1 cellular context compared by ENCODE assay signal in the genomic region with DNA sequence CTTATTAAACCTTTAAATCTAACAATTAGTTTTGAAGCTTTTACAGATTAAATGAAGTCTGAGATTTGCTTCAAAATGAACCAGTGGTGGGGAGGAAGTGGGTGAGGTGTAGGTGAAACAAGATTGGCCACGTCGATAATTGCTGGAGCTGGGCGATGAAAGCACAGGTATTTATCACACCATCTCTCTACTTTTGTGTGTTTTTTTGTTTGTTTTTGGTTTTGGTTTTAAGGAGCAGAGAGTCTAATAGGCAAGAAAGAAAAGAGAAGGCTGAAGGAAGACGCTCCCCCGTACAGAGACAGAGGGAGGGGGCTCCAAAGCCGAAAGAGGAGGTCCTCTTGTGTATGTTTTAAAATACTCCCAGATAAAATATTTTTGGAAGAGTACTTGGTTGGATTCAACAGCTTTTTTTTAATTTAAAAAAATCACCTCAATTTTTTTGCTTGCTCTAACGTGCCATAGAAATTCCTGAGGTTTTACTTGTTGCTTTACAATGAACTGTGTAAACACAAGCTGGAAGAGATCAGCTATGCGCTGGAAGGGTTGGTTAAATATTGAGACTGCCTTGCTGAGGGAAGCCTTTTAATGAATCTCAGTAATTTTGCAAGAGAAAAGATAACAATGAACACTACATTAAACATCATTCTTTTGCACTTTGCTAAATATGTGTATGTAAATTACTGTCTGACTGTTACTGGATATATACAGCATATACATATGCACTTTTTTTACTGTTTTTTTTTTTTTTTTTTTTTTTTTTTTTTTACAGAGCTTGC.
TF ChIP-seq lines count a peak whose summit lies in the region.

No MANE protein-coding gene starts in this region.

TF ChIP-seq in HepG2, 621 proteins besides CTCF, POLR2A, EP300 and RAD21 (continued from another document and continues in another):
- TF ChIP-seq, protein P1, sequence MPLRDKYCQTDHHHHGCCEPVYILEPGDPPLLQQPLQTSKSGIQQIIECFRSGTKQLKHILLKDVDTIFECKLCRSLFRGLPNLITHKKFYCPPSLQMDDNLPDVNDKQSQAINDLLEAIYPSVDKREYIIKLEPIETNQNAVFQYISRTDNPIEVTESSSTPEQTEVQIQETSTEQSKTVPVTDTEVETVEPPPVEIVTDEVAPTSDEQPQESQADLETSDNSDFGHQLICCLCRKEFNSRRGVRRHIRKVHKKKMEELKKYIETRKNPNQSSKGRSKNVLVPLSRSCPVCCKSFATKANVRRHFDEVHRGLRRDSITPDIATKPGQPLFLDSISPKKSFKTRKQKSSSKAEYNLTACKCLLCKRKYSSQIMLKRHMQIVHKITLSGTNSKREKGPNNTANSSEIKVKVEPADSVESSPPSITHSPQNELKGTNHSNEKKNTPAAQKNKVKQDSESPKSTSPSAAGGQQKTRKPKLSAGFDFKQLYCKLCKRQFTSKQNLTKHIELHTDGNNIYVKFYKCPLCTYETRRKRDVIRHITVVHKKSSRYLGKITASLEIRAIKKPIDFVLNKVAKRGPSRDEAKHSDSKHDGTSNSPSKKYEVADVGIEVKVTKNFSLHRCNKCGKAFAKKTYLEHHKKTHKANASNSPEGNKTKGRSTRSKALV (CRISPR knock-in tag; IDR thresholded peaks at IDR 0.05): no peak
- TF ChIP-seq YY1 (IDR thresholded peaks at IDR 0.05; ENCODE audit: insufficient read depth, insufficient replicate concordance, low read depth, low read length) (no peak), TEAD2 (CRISPR knock-in tag; IDR thresholded peaks at IDR 0.05) (no peak), ZNF605 (CRISPR knock-in tag; IDR thresholded peaks at IDR 0.05) (no peak), MAFK (conservative IDR thresholded peaks at IDR 0.05 in 1 of 2, IDR thresholded peaks at IDR 0.05 in 1 of 2; ENCODE audit: low read length in 2 of 2) (no peak), DNMT1 (CRISPR knock-in tag; IDR thresholded peaks at IDR 0.05) (no peak), REXO4 (CRISPR knock-in tag; IDR thresholded peaks at IDR 0.05; ENCODE audit: borderline replicate concordance) (no peak), EHMT2 (IDR thresholded peaks at IDR 0.05; ENCODE audit: borderline replicate concordance, low read depth, low read length) (no peak), ZNF264 (CRISPR knock-in tag; IDR thresholded peaks at IDR 0.05) (no peak), HDAC6 (IDR thresholded peaks at IDR 0.05; ENCODE audit: low read depth, low read length) (no peak), ZFP62 (CRISPR knock-in tag; IDR thresholded peaks at IDR 0.05) (no peak), HNRNPH1 (optimal IDR thresholded peaks at IDR 0.05; ENCODE audit: low read depth, low read length) (no peak), ARNT2 (CRISPR knock-in tag; IDR thresholded peaks at IDR 0.05; ENCODE audit: low read depth) (no peak), ELF1 (CRISPR knock-in tag; IDR thresholded peaks at IDR 0.05) (no peak), ZBTB3 (CRISPR knock-in tag; IDR thresholded peaks at IDR 0.05; ENCODE audit: borderline replicate concordance, low read depth) (no peak), SAP130 (CRISPR knock-in tag; IDR thresholded peaks at IDR 0.05; ENCODE audit: low read depth) (peak; percentile 56), CHD2 (IDR thresholded peaks at IDR 0.05; ENCODE audit: low read depth, low read length) (no peak), CEBPB (IDR thresholded peaks at IDR 0.05; ENCODE audit: borderline replicate concordance, low read depth, low read length) (0 out of 2 replicates have a peak, but pooled peaks have one; percentile 0), ZNF674 (CRISPR knock-in tag; IDR thresholded peaks at IDR 0.05; ENCODE audit: low read depth) (no peak), ZNF850 (CRISPR knock-in tag; conservative IDR thresholded peaks at IDR 0.05) (no peak), ZNF720 (CRISPR knock-in tag; IDR thresholded peaks at IDR 0.05) (no peak), ZNF282 (IDR thresholded peaks at IDR 0.05; ENCODE audit: partially characterized antibody) (no peak), ZKSCAN5 (CRISPR knock-in tag; IDR thresholded peaks at IDR 0.05) (no peak), NFKBIZ (CRISPR knock-in tag; IDR thresholded peaks at IDR 0.05) (no peak), TBX3 (IDR thresholded peaks at IDR 0.05; ENCODE audit: borderline replicate concordance) (peak; percentile 40; the same call in 1 of the 2 replicates), HNF4G (IDR thresholded peaks at IDR 0.05; ENCODE audit: borderline replicate concordance, low read depth, low read length) (no peak), HNF4G (CRISPR knock-in tag; IDR thresholded peaks at IDR 0.05; ENCODE audit: borderline replicate concordance, low read depth) (no peak), MTA1 (CRISPR knock-in tag; IDR thresholded peaks at IDR 0.05; ENCODE audit: borderline replicate concordance) (no peak), CENPX (CRISPR knock-in tag; IDR thresholded peaks at IDR 0.05) (no peak), KLF12 (CRISPR knock-in tag; IDR thresholded peaks at IDR 0.05; ENCODE audit: borderline replicate concordance) (no peak), PAF1 (CRISPR knock-in tag; IDR thresholded peaks at IDR 0.05) (no peak), ZFP1 (CRISPR knock-in tag; IDR thresholded peaks at IDR 0.05) (no peak), ZSCAN9 (CRISPR knock-in tag; IDR thresholded peaks at IDR 0.05; ENCODE audit: borderline replicate concordance) (no peak), ZMYM4 (CRISPR knock-in tag; IDR thresholded peaks at IDR 0.05) (no peak), PHF20 (CRISPR knock-in tag; IDR thresholded peaks at IDR 0.05) (no peak), CCAR2 (optimal IDR thresholded peaks at IDR 0.05; ENCODE audit: low read depth, low read length) (no peak), CBX5 (CRISPR knock-in tag; IDR thresholded peaks at IDR 0.05; ENCODE audit: borderline replicate concordance) (no peak), THYN1 (CRISPR knock-in tag; IDR thresholded peaks at IDR 0.05; ENCODE audit: borderline replicate concordance, low read depth) (no peak), ZNF180 (CRISPR knock-in tag; IDR thresholded peaks at IDR 0.05; ENCODE audit: borderline replicate concordance, low read depth) (no peak), PCBP2 (optimal IDR thresholded peaks at IDR 0.05; ENCODE audit: low read depth, low read length, poor library complexity, severe bottlenecking) (no peak), POLR2G (IDR thresholded peaks at IDR 0.05; ENCODE audit: low read depth, low read length) (no peak), RARG (CRISPR knock-in tag; IDR thresholded peaks at IDR 0.05; ENCODE audit: low read depth) (no peak)
- TF ChIP-seq, protein P2, sequence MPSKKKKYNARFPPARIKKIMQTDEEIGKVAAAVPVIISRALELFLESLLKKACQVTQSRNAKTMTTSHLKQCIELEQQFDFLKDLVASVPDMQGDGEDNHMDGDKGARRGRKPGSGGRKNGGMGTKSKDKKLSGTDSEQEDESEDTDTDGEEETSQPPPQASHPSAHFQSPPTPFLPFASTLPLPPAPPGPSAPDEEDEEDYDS (CRISPR knock-in tag; IDR thresholded peaks at IDR 0.05): peak; percentile 47; the same call in 1 of the 2 replicates
- TF ChIP-seq, protein P3, sequence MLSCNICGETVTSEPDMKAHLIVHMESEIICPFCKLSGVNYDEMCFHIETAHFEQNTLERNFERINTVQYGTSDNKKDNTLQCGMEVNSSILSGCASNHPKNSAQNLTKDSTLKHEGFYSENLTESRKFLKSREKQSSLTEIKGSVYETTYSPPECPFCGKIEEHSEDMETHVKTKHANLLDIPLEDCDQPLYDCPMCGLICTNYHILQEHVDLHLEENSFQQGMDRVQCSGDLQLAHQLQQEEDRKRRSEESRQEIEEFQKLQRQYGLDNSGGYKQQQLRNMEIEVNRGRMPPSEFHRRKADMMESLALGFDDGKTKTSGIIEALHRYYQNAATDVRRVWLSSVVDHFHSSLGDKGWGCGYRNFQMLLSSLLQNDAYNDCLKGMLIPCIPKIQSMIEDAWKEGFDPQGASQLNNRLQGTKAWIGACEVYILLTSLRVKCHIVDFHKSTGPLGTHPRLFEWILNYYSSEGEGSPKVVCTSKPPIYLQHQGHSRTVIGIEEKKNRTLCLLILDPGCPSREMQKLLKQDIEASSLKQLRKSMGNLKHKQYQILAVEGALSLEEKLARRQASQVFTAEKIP (CRISPR knock-in tag; IDR thresholded peaks at IDR 0.05; ENCODE audit: borderline replicate concordance): no peak
- TF ChIP-seq, protein P4, sequence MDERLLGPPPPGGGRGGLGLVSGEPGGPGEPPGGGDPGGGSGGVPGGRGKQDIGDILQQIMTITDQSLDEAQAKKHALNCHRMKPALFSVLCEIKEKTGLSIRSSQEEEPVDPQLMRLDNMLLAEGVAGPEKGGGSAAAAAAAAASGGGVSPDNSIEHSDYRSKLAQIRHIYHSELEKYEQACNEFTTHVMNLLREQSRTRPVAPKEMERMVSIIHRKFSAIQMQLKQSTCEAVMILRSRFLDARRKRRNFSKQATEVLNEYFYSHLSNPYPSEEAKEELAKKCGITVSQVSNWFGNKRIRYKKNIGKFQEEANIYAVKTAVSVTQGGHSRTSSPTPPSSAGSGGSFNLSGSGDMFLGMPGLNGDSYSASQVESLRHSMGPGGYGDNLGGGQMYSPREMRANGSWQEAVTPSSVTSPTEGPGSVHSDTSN (CRISPR knock-in tag; IDR thresholded peaks at IDR 0.05): no peak
- TF ChIP-seq, protein P5, sequence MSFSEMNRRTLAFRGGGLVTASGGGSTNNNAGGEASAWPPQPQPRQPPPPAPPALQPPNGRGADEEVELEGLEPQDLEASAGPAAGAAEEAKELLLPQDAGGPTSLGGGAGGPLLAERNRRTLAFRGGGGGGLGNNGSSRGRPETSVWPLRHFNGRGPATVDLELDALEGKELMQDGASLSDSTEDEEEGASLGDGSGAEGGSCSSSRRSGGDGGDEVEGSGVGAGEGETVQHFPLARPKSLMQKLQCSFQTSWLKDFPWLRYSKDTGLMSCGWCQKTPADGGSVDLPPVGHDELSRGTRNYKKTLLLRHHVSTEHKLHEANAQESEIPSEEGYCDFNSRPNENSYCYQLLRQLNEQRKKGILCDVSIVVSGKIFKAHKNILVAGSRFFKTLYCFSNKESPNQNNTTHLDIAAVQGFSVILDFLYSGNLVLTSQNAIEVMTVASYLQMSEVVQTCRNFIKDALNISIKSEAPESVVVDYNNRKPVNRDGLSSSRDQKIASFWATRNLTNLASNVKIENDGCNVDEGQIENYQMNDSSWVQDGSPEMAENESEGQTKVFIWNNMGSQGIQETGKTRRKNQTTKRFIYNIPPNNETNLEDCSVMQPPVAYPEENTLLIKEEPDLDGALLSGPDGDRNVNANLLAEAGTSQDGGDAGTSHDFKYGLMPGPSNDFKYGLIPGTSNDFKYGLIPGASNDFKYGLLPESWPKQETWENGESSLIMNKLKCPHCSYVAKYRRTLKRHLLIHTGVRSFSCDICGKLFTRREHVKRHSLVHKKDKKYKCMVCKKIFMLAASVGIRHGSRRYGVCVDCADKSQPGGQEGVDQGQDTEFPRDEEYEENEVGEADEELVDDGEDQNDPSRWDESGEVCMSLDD (CRISPR knock-in tag; IDR thresholded peaks at IDR 0.05; ENCODE audit: borderline replicate concordance): no peak
- TF ChIP-seq, protein P6, sequence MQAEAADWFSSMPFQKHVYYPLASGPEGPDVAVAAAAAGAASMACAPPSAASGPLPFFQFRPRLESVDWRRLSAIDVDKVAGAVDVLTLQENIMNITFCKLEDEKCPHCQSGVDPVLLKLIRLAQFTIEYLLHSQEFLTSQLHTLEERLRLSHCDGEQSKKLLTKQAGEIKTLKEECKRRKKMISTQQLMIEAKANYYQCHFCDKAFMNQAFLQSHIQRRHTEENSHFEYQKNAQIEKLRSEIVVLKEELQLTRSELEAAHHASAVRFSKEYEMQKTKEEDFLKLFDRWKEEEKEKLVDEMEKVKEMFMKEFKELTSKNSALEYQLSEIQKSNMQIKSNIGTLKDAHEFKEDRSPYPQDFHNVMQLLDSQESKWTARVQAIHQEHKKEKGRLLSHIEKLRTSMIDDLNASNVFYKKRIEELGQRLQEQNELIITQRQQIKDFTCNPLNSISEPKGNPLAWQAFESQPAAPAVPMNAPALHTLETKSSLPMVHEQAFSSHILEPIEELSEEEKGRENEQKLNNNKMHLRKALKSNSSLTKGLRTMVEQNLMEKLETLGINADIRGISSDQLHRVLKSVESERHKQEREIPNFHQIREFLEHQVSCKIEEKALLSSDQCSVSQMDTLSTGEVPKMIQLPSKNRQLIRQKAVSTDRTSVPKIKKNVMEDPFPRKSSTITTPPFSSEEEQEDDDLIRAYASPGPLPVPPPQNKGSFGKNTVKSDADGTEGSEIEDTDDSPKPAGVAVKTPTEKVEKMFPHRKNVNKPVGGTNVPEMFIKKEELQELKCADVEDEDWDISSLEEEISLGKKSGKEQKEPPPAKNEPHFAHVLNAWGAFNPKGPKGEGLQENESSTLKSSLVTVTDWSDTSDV (CRISPR knock-in tag; IDR thresholded peaks at IDR 0.05): no peak
- TF ChIP-seq, protein P7, sequence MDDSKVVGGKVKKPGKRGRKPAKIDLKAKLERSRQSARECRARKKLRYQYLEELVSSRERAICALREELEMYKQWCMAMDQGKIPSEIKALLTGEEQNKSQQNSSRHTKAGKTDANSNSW (CRISPR knock-in tag; IDR thresholded peaks at IDR 0.05; ENCODE audit: borderline replicate concordance): no peak
- TF ChIP-seq, protein P8, sequence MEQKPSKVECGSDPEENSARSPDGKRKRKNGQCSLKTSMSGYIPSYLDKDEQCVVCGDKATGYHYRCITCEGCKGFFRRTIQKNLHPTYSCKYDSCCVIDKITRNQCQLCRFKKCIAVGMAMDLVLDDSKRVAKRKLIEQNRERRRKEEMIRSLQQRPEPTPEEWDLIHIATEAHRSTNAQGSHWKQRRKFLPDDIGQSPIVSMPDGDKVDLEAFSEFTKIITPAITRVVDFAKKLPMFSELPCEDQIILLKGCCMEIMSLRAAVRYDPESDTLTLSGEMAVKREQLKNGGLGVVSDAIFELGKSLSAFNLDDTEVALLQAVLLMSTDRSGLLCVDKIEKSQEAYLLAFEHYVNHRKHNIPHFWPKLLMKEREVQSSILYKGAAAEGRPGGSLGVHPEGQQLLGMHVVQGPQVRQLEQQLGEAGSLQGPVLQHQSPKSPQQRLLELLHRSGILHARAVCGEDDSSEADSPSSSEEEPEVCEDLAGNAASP (CRISPR knock-in tag; IDR thresholded peaks at IDR 0.05; ENCODE audit: borderline replicate concordance): peak; percentile 60; the same call in 1 of the 2 replicates
- TF ChIP-seq, protein P9, sequence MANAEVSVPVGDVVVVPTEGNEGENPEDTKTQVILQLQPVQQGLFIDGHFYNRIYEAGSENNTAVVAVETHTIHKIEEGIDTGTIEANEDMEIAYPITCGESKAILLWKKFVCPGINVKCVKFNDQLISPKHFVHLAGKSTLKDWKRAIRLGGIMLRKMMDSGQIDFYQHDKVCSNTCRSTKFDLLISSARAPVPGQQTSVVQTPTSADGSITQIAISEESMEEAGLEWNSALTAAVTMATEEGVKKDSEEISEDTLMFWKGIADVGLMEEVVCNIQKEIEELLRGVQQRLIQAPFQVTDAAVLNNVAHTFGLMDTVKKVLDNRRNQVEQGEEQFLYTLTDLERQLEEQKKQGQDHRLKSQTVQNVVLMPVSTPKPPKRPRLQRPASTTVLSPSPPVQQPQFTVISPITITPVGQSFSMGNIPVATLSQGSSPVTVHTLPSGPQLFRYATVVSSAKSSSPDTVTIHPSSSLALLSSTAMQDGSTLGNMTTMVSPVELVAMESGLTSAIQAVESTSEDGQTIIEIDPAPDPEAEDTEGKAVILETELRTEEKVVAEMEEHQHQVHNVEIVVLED (CRISPR knock-in tag; IDR thresholded peaks at IDR 0.05; ENCODE audit: borderline replicate concordance): no peak
- TF ChIP-seq, protein P10, sequence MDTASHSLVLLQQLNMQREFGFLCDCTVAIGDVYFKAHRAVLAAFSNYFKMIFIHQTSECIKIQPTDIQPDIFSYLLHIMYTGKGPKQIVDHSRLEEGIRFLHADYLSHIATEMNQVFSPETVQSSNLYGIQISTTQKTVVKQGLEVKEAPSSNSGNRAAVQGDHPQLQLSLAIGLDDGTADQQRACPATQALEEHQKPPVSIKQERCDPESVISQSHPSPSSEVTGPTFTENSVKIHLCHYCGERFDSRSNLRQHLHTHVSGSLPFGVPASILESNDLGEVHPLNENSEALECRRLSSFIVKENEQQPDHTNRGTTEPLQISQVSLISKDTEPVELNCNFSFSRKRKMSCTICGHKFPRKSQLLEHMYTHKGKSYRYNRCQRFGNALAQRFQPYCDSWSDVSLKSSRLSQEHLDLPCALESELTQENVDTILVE (CRISPR knock-in tag; IDR thresholded peaks at IDR 0.05): no peak
